In the genomic region with DNA sequence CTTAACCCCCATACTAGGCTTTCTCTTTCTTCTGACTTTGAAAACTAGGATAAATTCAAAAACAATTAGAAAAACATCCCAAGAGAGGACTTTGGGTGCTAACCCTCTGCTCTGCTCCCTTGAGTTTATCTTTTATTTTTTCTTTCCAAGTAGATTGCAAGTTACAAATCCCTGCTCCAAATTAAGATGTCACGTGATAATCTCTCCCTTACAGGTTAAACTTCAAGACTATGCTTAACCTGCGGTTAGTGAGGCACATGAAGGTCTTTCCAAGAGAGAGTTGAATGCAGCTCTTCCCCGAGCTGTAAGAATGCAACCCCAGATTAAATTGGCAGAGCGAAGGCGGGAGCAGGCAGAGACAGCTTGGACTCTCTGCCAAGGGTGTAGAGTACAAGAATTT, we compare ENCODE assay signal across 28 cellular contexts.
"Had no signal": no experiment of that assay in that cellular context is flagged by ENCODE, and none has a peak within 500 bp of the region (broad histone marks: within the 10 kb centered on the region; RNA-seq: fewer than 3 reads in every experiment).

No MANE protein-coding gene starts in this region.

- H3K9me3 ChIP-seq: colonic mucosa, esophagus muscularis mucosa, esophagus squamous epithelium, gastrocnemius medialis, gastroesophageal sphincter, heart left ventricle, heart right ventricle had no signal

- H3K36me3 ChIP-seq: colonic mucosa, esophagus muscularis mucosa, esophagus squamous epithelium, gastrocnemius medialis, gastroesophageal sphincter, heart left ventricle, heart right ventricle had no signal

- H3K27me3 ChIP-seq: colonic mucosa, foreskin keratinocyte had no signal

- DNase-seq: colonic mucosa; cortex of kidney; dermis blood vessel endothelial cell; dorsolateral prefrontal cortex; effector CD4-positive, alpha-beta T cell; effector CD8-positive, alpha-beta T cell; effector memory CD4-positive, alpha-beta T cell; effector memory CD8-positive, alpha-beta T cell; endodermal cell; erythroblast; esophagus squamous epithelium; foreskin fibroblast; foreskin keratinocyte; foreskin melanocyte; gastrocnemius medialis; glutamatergic neuron; head of caudate nucleus; heart left ventricle; heart right ventricle had no signal

- H3K4me1 ChIP-seq: colonic mucosa, foreskin keratinocyte, gastrocnemius medialis had no signal

- ATAC-seq: effector memory CD8-positive, alpha-beta T cell; esophagus mucosa; foreskin keratinocyte; gastrocnemius medialis; gastroesophageal sphincter; heart left ventricle; heart right ventricle had no signal

- H3K27ac ChIP-seq: colonic mucosa, coronary artery, dorsolateral prefrontal cortex, epithelial cell of prostate, esophagus muscularis mucosa, esophagus squamous epithelium, foreskin keratinocyte, gastrocnemius medialis, gastroesophageal sphincter, heart left ventricle, heart right ventricle had no signal

- FAIRE-seq: colon, endometrium, endothelial cell of umbilical vein, frontal cortex had no signal

- H3K4me3 ChIP-seq: colonic mucosa, coronary artery, dorsolateral prefrontal cortex, esophagus muscularis mucosa, esophagus squamous epithelium, gastrocnemius medialis, gastroesophageal sphincter, heart left ventricle, heart right ventricle had no signal
